36 cellular contexts compared by ENCODE assay signal in genomic region chr10:132745971-132746370, GRCh38. TPM values are rescaled to one million over a fixed set of nuclear protein-coding genes. Genes with fewer than 3 reads are reported as not detected.
"Had no signal": no experiment of that assay in that cellular context is flagged by ENCODE, and none has a peak within 500 bp of the region (broad histone marks: within the 10 kb centered on the region; RNA-seq: fewer than 3 reads in every experiment).

No MANE protein-coding gene starts in this region.

- H3K27me3 ChIP-seq: brain microvascular endothelial cell, Peyer's patch, SJSA1 had no signal

- H3K4me1 ChIP-seq: Peyer's patch had no signal

- H3K9ac ChIP-seq: SK-N-SH had no signal

- H3K9me3 ChIP-seq: Peyer's patch, SJSA1, SK-N-SH had no signal

- H3K4me3 Mint-ChIP-seq: activated CD4-positive, alpha-beta memory T cell treated with anti-CD3 and anti-CD28 coated beads, Interleukin-2, amount 10 ng/mL, durations not matched to agents 7 days and 5 days; activated CD8-positive, alpha-beta memory T cell treated with anti-CD3 and anti-CD28 coated beads, Interleukin-2, amount 10 ng/mL, durations not matched to agents 7 days and 5 days; activated naive CD8-positive, alpha-beta T cell treated with anti-CD3 and anti-CD28 coated beads for 36 hours; activated T-cell treated with anti-CD3 and anti-CD28 coated beads, Interleukin-2, amount 50 U/mL, for 72 hours; activated T-helper 17 cell treated with anti-CD3 and anti-CD28 coated beads, Interleukin-2, amount 50 U/mL, for 72 hours; T-helper 1 cell treated with Interleukin-12 subunit alpha and Interleukin-12 subunit beta and Interleukin-4 antibody, amounts not matched to agents 30 μg/mL and 1 μg/mL, for 36 hours; T-helper 2 cell treated with Interferon-gamma antibody and Interleukin-4, amounts not matched to agents 5 μg/mL and 100 μg/mL, for 36 hours had no signal

- H3K9me2 ChIP-seq: SK-N-SH had no signal

- H3K4me2 ChIP-seq: SK-N-SH had no signal

- FAIRE-seq: TTC549 had no signal

- H3K27ac ChIP-seq: brain microvascular endothelial cell, Peyer's patch had no signal

- H3K36me3 Mint-ChIP-seq: activated CD8-positive, alpha-beta memory T cell treated with anti-CD3 and anti-CD28 coated beads, Interleukin-2, amount 10 ng/mL, durations not matched to agents 7 days and 5 days; activated naive CD8-positive, alpha-beta T cell treated with anti-CD3 and anti-CD28 coated beads for 36 hours had no signal

- ATAC-seq: activated CD8-positive, alpha-beta memory T cell treated with anti-CD3 and anti-CD28 coated beads, Interleukin-2, amount 10 ng/mL, durations not matched to agents 7 days and 5 days; activated T-cell treated with anti-CD3 and anti-CD28 coated beads, Interleukin-2, amount 50 U/mL, for 72 hours; activated T-helper 17 cell treated with anti-CD3 and anti-CD28 coated beads, Interleukin-2, amount 50 U/mL, for 72 hours; PC-3 had no signal

- H3K4me1 Mint-ChIP-seq: activated CD4-positive, alpha-beta memory T cell treated with anti-CD3 and anti-CD28 coated beads, Interleukin-2, amount 10 ng/mL, durations not matched to agents 7 days and 5 days; activated CD8-positive, alpha-beta memory T cell treated with anti-CD3 and anti-CD28 coated beads, Interleukin-2, amount 10 ng/mL, durations not matched to agents 7 days and 5 days; activated naive CD8-positive, alpha-beta T cell treated with anti-CD3 and anti-CD28 coated beads for 36 hours; activated T-helper 17 cell treated with anti-CD3 and anti-CD28 coated beads, Interleukin-2, amount 50 U/mL, for 72 hours had no signal

- H3K4me3 ChIP-seq: Peyer's patch, SJSA1 had no signal

- DNase-seq: activated CD4-positive, alpha-beta memory T cell treated with anti-CD3 and anti-CD28 coated beads, Interleukin-2, amount 10 ng/mL, durations not matched to agents 7 days and 5 days; activated CD4-positive, alpha-beta T cell treated with anti-CD3 and anti-CD28 coated beads for 1 hour; activated CD4-positive, alpha-beta T cell treated with anti-CD3 and anti-CD28 coated beads for 48 hours; activated CD4-positive, CD25-positive, alpha-beta regulatory T cell; activated CD8-positive, alpha-beta memory T cell treated with anti-CD3 and anti-CD28 coated beads for 24 hours; activated CD8-positive, alpha-beta memory T cell treated with anti-CD3 and anti-CD28 coated beads, Interleukin-2, amount 10 ng/mL, durations not matched to agents 7 days and 5 days; activated CD8-positive, alpha-beta memory T cell treated with anti-CD3 and anti-CD28 coated beads, Interleukin-2, amount 50 U/mL, for 48 hours; activated effector memory CD4-positive, alpha-beta T cell treated with anti-CD3 and anti-CD28 coated beads, Interleukin-2, amount 50 U/mL, for 16 hours; activated naive CD4-positive, alpha-beta T cell; activated naive CD4-positive, alpha-beta T cell treated with anti-CD3 and anti-CD28 coated beads, Interleukin-2, amount 50 U/mL, for 16 hours; activated naive CD8-positive, alpha-beta T cell treated with anti-CD3 and anti-CD28 coated beads for 36 hours; activated T-cell treated with anti-CD3 and anti-CD28 coated beads, Interleukin-2, amount 50 U/mL, for 72 hours; amniotic stem cell; aorta; brain microvascular endothelial cell; central memory CD4-positive, alpha-beta T cell; Karpas-422; NCI-H1105; NCI-H1417 treated with DMSO at 0.1 percent for 48 hours; NCI-H1694; NCI-H1930; NCI-H2081 treated with DMSO at 0.1 percent for 48 hours; NCI-H226; NCI-H446 treated with DMSO at 0.1 percent for 48 hours; NCI-H69; PC-3; Peyer's patch; RPMI8226; SHP77 treated with DMSO at 0.1 percent for 48 hours; SK-N-SH had no signal

- H3K27ac Mint-ChIP-seq: activated CD4-positive, alpha-beta memory T cell treated with anti-CD3 and anti-CD28 coated beads, Interleukin-2, amount 10 ng/mL, durations not matched to agents 7 days and 5 days; activated CD8-positive, alpha-beta memory T cell treated with anti-CD3 and anti-CD28 coated beads, Interleukin-2, amount 10 ng/mL, durations not matched to agents 7 days and 5 days; activated naive CD8-positive, alpha-beta T cell treated with anti-CD3 and anti-CD28 coated beads for 36 hours; activated T-cell treated with anti-CD3 and anti-CD28 coated beads, Interleukin-2, amount 50 U/mL, for 72 hours; activated T-helper 17 cell treated with anti-CD3 and anti-CD28 coated beads, Interleukin-2, amount 50 U/mL, for 72 hours; T-helper 1 cell treated with Interleukin-12 subunit alpha and Interleukin-12 subunit beta and Interleukin-4 antibody, amounts not matched to agents 30 μg/mL and 1 μg/mL, for 36 hours; T-helper 2 cell treated with Interferon-gamma antibody and Interleukin-4, amounts not matched to agents 5 μg/mL and 100 μg/mL, for 36 hours had no signal

- H3K9me3 Mint-ChIP-seq: activated CD4-positive, alpha-beta memory T cell treated with anti-CD3 and anti-CD28 coated beads, Interleukin-2, amount 10 ng/mL, durations not matched to agents 7 days and 5 days; activated naive CD8-positive, alpha-beta T cell treated with anti-CD3 and anti-CD28 coated beads for 36 hours; activated T-cell treated with anti-CD3 and anti-CD28 coated beads, Interleukin-2, amount 50 U/mL, for 72 hours; activated T-helper 17 cell treated with anti-CD3 and anti-CD28 coated beads, Interleukin-2, amount 50 U/mL, for 72 hours; T-helper 1 cell treated with Interleukin-12 subunit alpha and Interleukin-12 subunit beta and Interleukin-4 antibody, amounts not matched to agents 30 μg/mL and 1 μg/mL, for 36 hours; T-helper 2 cell treated with Interferon-gamma antibody and Interleukin-4, amounts not matched to agents 5 μg/mL and 100 μg/mL, for 36 hours had no signal

- H3K27me3 Mint-ChIP-seq: activated CD4-positive, alpha-beta memory T cell treated with anti-CD3 and anti-CD28 coated beads, Interleukin-2, amount 10 ng/mL, durations not matched to agents 7 days and 5 days; activated CD8-positive, alpha-beta memory T cell treated with anti-CD3 and anti-CD28 coated beads, Interleukin-2, amount 10 ng/mL, durations not matched to agents 7 days and 5 days; activated naive CD8-positive, alpha-beta T cell treated with anti-CD3 and anti-CD28 coated beads for 36 hours; activated T-helper 17 cell treated with anti-CD3 and anti-CD28 coated beads, Interleukin-2, amount 50 U/mL, for 72 hours had no signal

RNA-seq across cellular contexts. Expression of gene NKX6-2, which starts 40.0 kb away (rescaled TPM):
- total RNA-seq: activated CD4-positive, alpha-beta memory T cell treated with anti-CD3 and anti-CD28 coated beads, Interleukin-2, amount 10 ng/mL, durations not matched to agents 7 days and 5 days; activated CD8-positive, alpha-beta memory T cell treated with anti-CD3 and anti-CD28 coated beads, Interleukin-2, amount 10 ng/mL, durations not matched to agents 7 days and 5 days; activated naive CD8-positive, alpha-beta T cell treated with anti-CD3 and anti-CD28 coated beads for 36 hours; activated T-cell treated with anti-CD3 and anti-CD28 coated beads, Interleukin-2, amount 50 U/mL, for 72 hours; activated T-helper 17 cell treated with anti-CD3 and anti-CD28 coated beads, Interleukin-2, amount 50 U/mL, for 72 hours; aorta; MCF 10A; PC-3; Peyer's patch; SJSA1 had no signal
- polyA plus RNA-seq: aorta, SK-N-SH had no signal
